13 cellular contexts compared by ENCODE assay signal in genomic region chr3:62238003-62238402, GRCh38.
DNase-seq lines count a peak whose midpoint lies in the region; ATAC-seq and TF ChIP-seq lines count a peak whose summit lies in the region.
"Had no signal": no experiment of that assay in that cellular context is flagged by ENCODE, and none has a peak within 500 bp of the region (broad histone marks: within the 10 kb centered on the region; RNA-seq: fewer than 3 reads in every experiment).

No MANE protein-coding gene starts in this region.

- H3K4me3 ChIP-seq in BLaER1: peak overlapping the region; percentile 40
- H3K4me3 ChIP-seq in KMS-11 (IDR thresholded peaks at IDR 0.05; ENCODE audit: insufficient read depth, low read depth, low read length): no peak overlapping the region
- no peak overlapping the region for H3K4me3 ChIP-seq in neuronal stem cell (ENCODE audit: low read length in 2 of 2)
- H3K4me3 ChIP-seq: testis had no signal

- H4K91ac ChIP-seq in neuronal stem cell (ENCODE audit: low read depth, low read length, poor library complexity): no peak overlapping the region

- no peak overlapping the region for H2BK12ac ChIP-seq in neuronal stem cell (ENCODE audit: low read length)

- H3K9ac ChIP-seq in BLaER1 (no peak overlapping the region), KMS-11 (no peak overlapping the region), neuronal stem cell (ENCODE audit: low read depth, low read length, poor library complexity) (no peak overlapping the region)

- no peak overlapping the region for H2AK5ac ChIP-seq in neuronal stem cell (ENCODE audit: low read depth, low read length)

- no peaks in the 10 kb centered on the region for H3K79me1 ChIP-seq in neuronal stem cell (ENCODE audit: low read depth, low read length)

- H3K4ac ChIP-seq in neuronal stem cell (ENCODE audit: low read length): no peak overlapping the region

- no peaks in the 10 kb centered on the region for H3K27me3 ChIP-seq in BLaER1
- no peaks in the 10 kb centered on the region for H3K27me3 ChIP-seq in KMS-11 (ENCODE audit: insufficient read depth, low read depth)
- H3K27me3 ChIP-seq in neuronal stem cell (ENCODE audit: control insufficient read depth in 3 of 3, insufficient read depth in 3 of 3, low read depth in 1 of 3, low read length in 3 of 3): no peaks in the 10 kb centered on the region
- H3K27me3 ChIP-seq: testis had no signal

- H3K4me2 ChIP-seq in BLaER1 (peak overlapping the region; percentile 73), KMS-11 (peak overlapping the region; percentile 36), neuronal stem cell (ENCODE audit: insufficient read depth, low read length, poor library complexity, severe bottlenecking) (no peak overlapping the region)

- H3K4me1 ChIP-seq in BLaER1: peaks cover 55% of the 10 kb centered on the region
- peaks cover 10% of the 10 kb centered on the region for H3K4me1 ChIP-seq in KMS-11 (ENCODE audit: low read depth, poor library complexity, severe bottlenecking)
- peaks cover 16 to 26% of the 10 kb centered on the region in 2 donors for H3K4me1 ChIP-seq in neuronal stem cell (ENCODE audit: control insufficient read depth in 2 of 2, insufficient read depth in 1 of 2, low read depth in 1 of 2, low read length in 2 of 2)
- H3K4me1 ChIP-seq: testis had no signal

- H3K27ac ChIP-seq in BLaER1 (peak overlapping the region; percentile 32), KMS-11 (no peak overlapping the region), neuronal stem cell (replicated peaks; ENCODE audit: low read length) (no peak overlapping the region)
- H3K27ac ChIP-seq: testis had no signal

- no peak overlapping the region for H4K8ac ChIP-seq in neuronal stem cell (ENCODE audit: low read depth, low read length)

- DNase-seq in neuronal stem cell (ENCODE audit: low spot score) (no peak), SW 1271 (lab: John Stamatoyannopoulos, UW) (no peak)
- no peak for DNase-seq in stimulated activated CD4-positive, alpha-beta T cell treated with anti-CD3 and anti-CD28 coated beads, Interleukin-4, amount 100 ng/mL, for 1 hour
- no peak for DNase-seq in stimulated activated CD8-positive, alpha-beta memory T cell treated with anti-CD3 and anti-CD28 coated beads, Interleukin-4, amount 100 ng/mL, for 48 hours
- DNase-seq: activated naive CD4-positive, alpha-beta T cell; cerebellar nuclear complex; NCI-H1092 treated with DMSO at 0.1 percent for 48 hours; NCI-H748 treated with DMSO at 0.1 percent for 48 hours; testis had no signal

- WGBS in neuronal stem cell (ENCODE audit: extremely low coverage in 2 of 2, insufficient read length in 2 of 2, insufficient replicate concordance in 1 of 2), 2 donors: no CpG with 5 or more reads among the region's 5 CpGs

- H2BK15ac ChIP-seq in neuronal stem cell (ENCODE audit: low read length): no peak overlapping the region

- H2AFZ ChIP-seq in KMS-11 (ENCODE audit: low read depth) (no peak overlapping the region), neuronal stem cell (ENCODE audit: low read length) (no peak overlapping the region)

- H3K23ac ChIP-seq in neuronal stem cell (ENCODE audit: low read depth, low read length, poor library complexity): no peak overlapping the region

- no peak for TF ChIP-seq CTCF in KMS-11 (conservative IDR thresholded peaks at IDR 0.05; ENCODE audit: low read depth, low read length)

- H4K20me1 ChIP-seq in BLaER1 (no peaks in the 10 kb centered on the region), KMS-11 (ENCODE audit: insufficient read depth) (no peaks in the 10 kb centered on the region)

- H3K36me3 ChIP-seq in BLaER1: no peaks in the 10 kb centered on the region
- H3K36me3 ChIP-seq in KMS-11 (ENCODE audit: insufficient read depth): no peaks in the 10 kb centered on the region
- H3K36me3 ChIP-seq in neuronal stem cell (replicated peaks in 1 of 2; ENCODE audit: control insufficient read depth in 2 of 2, insufficient read depth in 2 of 2, low read length in 2 of 2): no peaks in the 10 kb centered on the region

- no peaks in the 10 kb centered on the region for H3K9me3 ChIP-seq in BLaER1
- H3K9me3 ChIP-seq in neuronal stem cell (replicated peaks in 1 of 2; ENCODE audit: control insufficient read depth in 2 of 2, insufficient read depth in 1 of 2, low read depth in 1 of 2, low read length in 2 of 2): no peaks in the 10 kb centered on the region
- H3K9me3 ChIP-seq: testis had no signal

- H3K18ac ChIP-seq in neuronal stem cell (ENCODE audit: low read length): no peak overlapping the region

- H2BK5ac ChIP-seq in neuronal stem cell (ENCODE audit: low read length): no peak overlapping the region

- no peak overlapping the region for H2BK120ac ChIP-seq in neuronal stem cell (ENCODE audit: low read depth, low read length)

- no peak overlapping the region for H3K14ac ChIP-seq in neuronal stem cell (ENCODE audit: low read length)

- no peaks in the 10 kb centered on the region for H3K79me2 ChIP-seq in KMS-11 (ENCODE audit: insufficient read depth, low read depth)

- peak; percentile 86 for ATAC-seq in GM19351 (IDR thresholded peaks at IDR 0.05; ENCODE audit: unreplicated experiment)
- peak; percentile 62 for ATAC-seq in HG02840 (IDR thresholded peaks at IDR 0.05; ENCODE audit: low FRiP score, unreplicated experiment)
